In genomic region chr5:74556631-74557595, GRCh38 we compare ENCODE assay signal across 20 cellular contexts.
A peak's percentile ranks its signal among the peaks of the same experiment; 100 is the strongest.
DNase-seq lines count a peak whose midpoint lies in the region; TF ChIP-seq lines count a peak whose summit lies in the region.
"Had no signal": no experiment of that assay in that cellular context is flagged by ENCODE, and none has a peak within 500 bp of the region (broad histone marks: within the 10 kb centered on the region; RNA-seq: fewer than 3 reads in every experiment).

No MANE protein-coding gene starts in this region.

- H3K4me3 ChIP-seq in ectodermal cell (ENCODE audit: insufficient read depth, low read depth, low read length): no peak overlapping the region
- H3K4me3 ChIP-seq: cardiac muscle cell, testis had no signal

- H3K4me1 Mint-ChIP-seq in neural crest cell: peaks cover 74% of the 10 kb centered on the region
- no peaks in the 10 kb centered on the region for H3K4me1 Mint-ChIP-seq in activated T-cell treated with anti-CD3 and anti-CD28 coated beads, Interleukin-2, amount 50 U/mL, for 24 hours (ENCODE audit: low read depth)
- H3K4me1 Mint-ChIP-seq: activated CD8-positive, alpha-beta memory T cell treated with anti-CD3 and anti-CD28 coated beads, Interleukin-2, amount 10 ng/mL, durations not matched to agents 7 days and 5 days; naive B cell had no signal

- no peaks in the 10 kb centered on the region for H3K27me3 Mint-ChIP-seq in neural crest cell (ENCODE audit: low read depth)
- H3K27me3 Mint-ChIP-seq in activated T-cell treated with anti-CD3 and anti-CD28 coated beads, Interleukin-2, amount 50 U/mL, for 24 hours: peaks cover 11% of the 10 kb centered on the region

- no peaks in the 10 kb centered on the region for H3K9me3 Mint-ChIP-seq in neural crest cell
- H3K9me3 Mint-ChIP-seq in activated T-cell treated with anti-CD3 and anti-CD28 coated beads, Interleukin-2, amount 50 U/mL, for 24 hours: no peaks in the 10 kb centered on the region

- DNase-seq in ELR (ENCODE audit: low read depth) (peak; percentile 64), NCI-H69 (lab: John Stamatoyannopoulos, UW) (peak; percentile 95), neural crest cell (ENCODE audit: low read depth, low spot score) (peak; percentile 36), T-helper 9 cell (no peak), ureter (ENCODE audit: low spot score) (no peak), NOMO-1 treated with DMSO at 0.1 percent for 48 hours (lab: John Stamatoyannopoulos, UW; ENCODE audit: unreplicated experiment) (no peak)
- DNase-seq in activated T-cell treated with anti-CD3 and anti-CD28 coated beads, Interleukin-2, amount 50 U/mL, for 24 hours: no peak
- DNase-seq: activated CD8-positive, alpha-beta memory T cell treated with anti-CD3 and anti-CD28 coated beads, Interleukin-2, amount 10 ng/mL, durations not matched to agents 7 days and 5 days; activated naive CD4-positive, alpha-beta T cell; DND-41; hippocampal formation; naive B cell; NCI-H1092; NCI-H446; PC-3; testis had no signal

- peaks cover 12% of the 10 kb centered on the region for H3K4me1 ChIP-seq in ectodermal cell (ENCODE audit: control insufficient read depth, insufficient read depth, low read length)
- H3K4me1 ChIP-seq: testis had no signal

- H3K27ac ChIP-seq in ectodermal cell (ENCODE audit: insufficient read depth, low read depth, low read length, poor library complexity, severe bottlenecking): peak overlapping the region; percentile 2
- H3K27ac ChIP-seq: C4-2B, cardiac muscle cell, testis had no signal

- no peak for TF ChIP-seq CTCF in neural crest cell (conservative IDR thresholded peaks at IDR 0.05)

- no peaks in the 10 kb centered on the region for H3K36me3 ChIP-seq in ectodermal cell (ENCODE audit: control insufficient read depth, insufficient read depth, low read length)
- H3K36me3 ChIP-seq: cardiac muscle cell had no signal

- peak overlapping the region; percentile 65 for H3K4me3 Mint-ChIP-seq in neural crest cell
- no peak overlapping the region for H3K4me3 Mint-ChIP-seq in activated T-cell treated with anti-CD3 and anti-CD28 coated beads, Interleukin-2, amount 50 U/mL, for 24 hours
- H3K4me3 Mint-ChIP-seq: activated CD8-positive, alpha-beta memory T cell treated with anti-CD3 and anti-CD28 coated beads, Interleukin-2, amount 10 ng/mL, durations not matched to agents 7 days and 5 days; naive B cell; WTC11 had no signal

- no peaks in the 10 kb centered on the region for H3K27me3 ChIP-seq in ectodermal cell (ENCODE audit: control insufficient read depth, insufficient read depth, low read length, poor library complexity, severe bottlenecking)
- H3K27me3 ChIP-seq: cardiac muscle cell, testis had no signal

- WGBS in ectodermal cell, 2 experiments: 86 to 87% methylated on average over 6 of the region's 6 CpGs

- no peaks in the 10 kb centered on the region for H3K9me3 ChIP-seq in ectodermal cell (ENCODE audit: control insufficient read depth, low read length)
- H3K9me3 ChIP-seq: testis had no signal

- peak overlapping the region; percentile 68 for H3K27ac Mint-ChIP-seq in neural crest cell (ENCODE audit: unreplicated experiment)
- H3K27ac Mint-ChIP-seq in activated T-cell treated with anti-CD3 and anti-CD28 coated beads, Interleukin-2, amount 50 U/mL, for 24 hours: no peak overlapping the region
- H3K27ac Mint-ChIP-seq: activated CD8-positive, alpha-beta memory T cell treated with anti-CD3 and anti-CD28 coated beads, Interleukin-2, amount 10 ng/mL, durations not matched to agents 7 days and 5 days; WTC11 had no signal

- no peaks in the 10 kb centered on the region for H3K36me3 Mint-ChIP-seq in neural crest cell (ENCODE audit: low read depth)
- no peaks in the 10 kb centered on the region for H3K36me3 Mint-ChIP-seq in activated T-cell treated with anti-CD3 and anti-CD28 coated beads, Interleukin-2, amount 50 U/mL, for 24 hours (ENCODE audit: low read depth)
- H3K36me3 Mint-ChIP-seq: activated CD8-positive, alpha-beta memory T cell treated with anti-CD3 and anti-CD28 coated beads, Interleukin-2, amount 10 ng/mL, durations not matched to agents 7 days and 5 days; naive B cell; WTC11 had no signal

Comparison
In these comparisons a context has a peak if more than half of its experiments do, and no peak if none do; other contexts are left out.
1. DNase-seq: peak in ELR (single experiment), NCI-H69 (single experiment) and neural crest cell (single experiment); none in T-helper 9 cell (single experiment), ureter (single experiment), activated T-cell treated with anti-CD3 and anti-CD28 coated beads, Interleukin-2, amount 50 U/mL, for 24 hours (single experiment) and NOMO-1 treated with DMSO at 0.1 percent for 48 hours (single experiment).